ENCODE assay signal across 1 cellular context in the genomic region with DNA sequence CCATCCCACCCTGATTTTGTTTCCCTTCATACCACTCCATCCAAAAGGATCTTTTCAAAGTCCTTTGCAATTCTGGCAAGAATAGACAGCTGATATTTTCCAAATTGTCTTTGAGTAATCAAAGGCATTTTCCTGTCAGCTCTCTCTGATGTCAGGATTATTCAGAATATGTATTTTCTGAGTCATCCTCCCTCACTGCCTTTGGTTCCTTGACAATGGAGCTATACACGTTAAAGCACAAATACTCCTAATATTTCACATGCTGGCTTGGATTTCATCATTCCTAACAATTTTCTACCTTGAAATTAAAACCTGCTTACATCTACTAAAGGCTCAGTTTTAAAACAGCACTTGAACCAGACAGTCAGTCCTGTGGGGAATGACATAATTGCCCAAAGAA.
TF ChIP-seq lines count a peak whose summit lies in the region.

No MANE protein-coding gene starts in this region.

TF ChIP-seq in IMR-90, 13 proteins besides CTCF, POLR2A, EP300 and RAD21 (continued from another document):
- TF ChIP-seq, protein P1, sequence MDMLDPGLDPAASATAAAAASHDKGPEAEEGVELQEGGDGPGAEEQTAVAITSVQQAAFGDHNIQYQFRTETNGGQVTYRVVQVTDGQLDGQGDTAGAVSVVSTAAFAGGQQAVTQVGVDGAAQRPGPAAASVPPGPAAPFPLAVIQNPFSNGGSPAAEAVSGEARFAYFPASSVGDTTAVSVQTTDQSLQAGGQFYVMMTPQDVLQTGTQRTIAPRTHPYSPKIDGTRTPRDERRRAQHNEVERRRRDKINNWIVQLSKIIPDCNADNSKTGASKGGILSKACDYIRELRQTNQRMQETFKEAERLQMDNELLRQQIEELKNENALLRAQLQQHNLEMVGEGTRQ (IDR thresholded peaks at IDR 0.05; ENCODE audit: low read depth, low read length) = no peak
